1 cellular context compared by ENCODE assay signal in genomic region chr7:130141858-130142653, GRCh38.
TF ChIP-seq lines count a peak whose summit lies in the region.

No MANE protein-coding gene starts in this region.

TF ChIP-seq in H1, 55 proteins besides CTCF, POLR2A, EP300 and RAD21 (continued from another document):
- TF ChIP-seq CHD7 (IDR thresholded peaks at IDR 0.05; ENCODE audit: insufficient replicate concordance, low read length) = no peak
- TF ChIP-seq SIN3A (conservative IDR thresholded peaks at IDR 0.05 in 1 of 2, IDR thresholded peaks at IDR 0.05 in 1 of 2; ENCODE audit: low read depth in 1 of 2, low read length in 2 of 2) = no peak
- TF ChIP-seq TEAD4 (IDR thresholded peaks at IDR 0.05; ENCODE audit: low read depth, low read length) = no peak
- TF ChIP-seq TCF12 (IDR thresholded peaks at IDR 0.05; ENCODE audit: low read depth, low read length) = no peak
- no peak for TF ChIP-seq BRCA1 (IDR thresholded peaks at IDR 0.05; ENCODE audit: low read depth, low read length)
- no peak for TF ChIP-seq YY1 (IDR thresholded peaks at IDR 0.05; ENCODE audit: low read depth, low read length)
- no peak for TF ChIP-seq CHD1 (IDR thresholded peaks at IDR 0.05; ENCODE audit: low read depth, low read length)
- TF ChIP-seq, protein P1, sequence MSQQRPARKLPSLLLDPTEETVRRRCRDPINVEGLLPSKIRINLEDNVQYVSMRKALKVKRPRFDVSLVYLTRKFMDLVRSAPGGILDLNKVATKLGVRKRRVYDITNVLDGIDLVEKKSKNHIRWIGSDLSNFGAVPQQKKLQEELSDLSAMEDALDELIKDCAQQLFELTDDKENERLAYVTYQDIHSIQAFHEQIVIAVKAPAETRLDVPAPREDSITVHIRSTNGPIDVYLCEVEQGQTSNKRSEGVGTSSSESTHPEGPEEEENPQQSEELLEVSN (IDR thresholded peaks at IDR 0.05) = no peak
- no peak for TF ChIP-seq SRF (IDR thresholded peaks at IDR 0.05; ENCODE audit: low read depth, low read length)
- TF ChIP-seq NANOG (IDR thresholded peaks at IDR 0.05; ENCODE audit: insufficient read depth, low read depth, low read length, poor library complexity, severe bottlenecking) = no peak
- TF ChIP-seq CBX8 (IDR thresholded peaks at IDR 0.05; ENCODE audit: borderline replicate concordance, low read depth, low read length) = no peak
- no peak for TF ChIP-seq RNF2 (IDR thresholded peaks at IDR 0.05; ENCODE audit: borderline replicate concordance, low read depth, low read length, missing control alignments, poor library complexity, severe bottlenecking)
- no peak for TF ChIP-seq SP4 (IDR thresholded peaks at IDR 0.05; ENCODE audit: low read length)
- no peak for TF ChIP-seq BACH1 (IDR thresholded peaks at IDR 0.05; ENCODE audit: low read length)
